In genomic region chr6:54238407-54238806, GRCh38 we compare ENCODE assay signal across 14 cellular contexts.
DNase-seq lines count a peak whose midpoint lies in the region; TF ChIP-seq lines count a peak whose summit lies in the region.
"Had no signal": no experiment of that assay in that cellular context is flagged by ENCODE, and none has a peak within 500 bp of the region (broad histone marks: within the 10 kb centered on the region; RNA-seq: fewer than 3 reads in every experiment).

No MANE protein-coding gene starts in this region.

- H3K36me3 ChIP-seq in SK-N-MC (ENCODE audit: insufficient read depth, low read length), result no peaks in the 10 kb centered on the region

- H3K4me3 ChIP-seq in SK-N-MC (peak overlapping the region; percentile 50), foreskin fibroblast (ENCODE audit: low read depth in 1 of 2, low read length in 2 of 2) (no peak overlapping the region), coronary artery (no peak overlapping the region)

- intact Hi-C loops in Calu3 (cut with micrococcal nuclease; ENCODE audit: unreplicated experiment), result no loop called here

- no TSS peak for BruUV-seq in Calu3 (replicated peaks; lab: Mats Ljungman, UMichigan)

- peaks cover 24% of the 10 kb centered on the region for H3K4me1 Mint-ChIP-seq in Calu3 (ENCODE audit: low read depth, unreplicated experiment)
- peaks cover 18% of the 10 kb centered on the region for H3K4me1 Mint-ChIP-seq in osteocyte (ENCODE audit: unreplicated experiment)
- H3K4me1 Mint-ChIP-seq: CD8-positive, alpha-beta memory T cell; IgD-negative memory B cell; natural killer cell had no signal

- H3K27ac Mint-ChIP-seq in Calu3 (ENCODE audit: unreplicated experiment), result peak overlapping the region; percentile 4
- H3K27ac Mint-ChIP-seq in osteocyte (ENCODE audit: unreplicated experiment), result peak overlapping the region; percentile 77
- H3K27ac Mint-ChIP-seq: activated naive CD4-positive, alpha-beta T cell treated with anti-CD3 and anti-CD28 coated beads for 36 hours; CD8-positive, alpha-beta memory T cell; IgD-negative memory B cell; natural killer cell had no signal

- no peak for DNase-seq in Calu3
- DNase-seq in SK-N-MC (ENCODE audit: low read depth, low spot score), result peak; percentile 81
- DNase-seq in foreskin fibroblast, result peak; percentile 82 to 91
- no peak for DNase-seq in osteocyte (ENCODE audit: extremely low spot score, unreplicated experiment)
- DNase-seq in coronary artery (ENCODE audit: low spot score), result no peak
- DNase-seq in GM19240 (ENCODE audit: insufficient read length, low spot score), result no peak
- DNase-seq in T-helper 1 cell, result no peak
- DNase-seq in NCI-H510A (lab: John Stamatoyannopoulos, UW), result no peak
- DNase-seq: activated CD4-positive, alpha-beta T cell treated with anti-CD3 and anti-CD28 coated beads, Interleukin-2, amount 50 U/mL, for 48 hours; activated naive CD4-positive, alpha-beta T cell treated with anti-CD3 and anti-CD28 coated beads for 36 hours; CD8-positive, alpha-beta memory T cell; natural killer cell; NCI-H1930 had no signal

- H3K9me3 Mint-ChIP-seq in Calu3 (ENCODE audit: low read depth, unreplicated experiment), result no peaks in the 10 kb centered on the region
- no peaks in the 10 kb centered on the region for H3K9me3 Mint-ChIP-seq in osteocyte (ENCODE audit: unreplicated experiment)
- H3K9me3 Mint-ChIP-seq: IgD-negative memory B cell had no signal

- H3K27ac ChIP-seq in SK-N-MC (peak overlapping the region; percentile 93), coronary artery (no peak overlapping the region)

- no peak overlapping the region for H3K9ac ChIP-seq in SK-N-MC (ENCODE audit: insufficient read length)

- CTCF ChIA-PET in Calu3 (lab: Charles Lee), result no interaction called here

- H3K4me3 Mint-ChIP-seq in Calu3 (ENCODE audit: low read depth, unreplicated experiment) (no peak overlapping the region), osteocyte (ENCODE audit: unreplicated experiment) (no peak overlapping the region)
- H3K4me3 Mint-ChIP-seq: activated naive CD4-positive, alpha-beta T cell treated with anti-CD3 and anti-CD28 coated beads for 36 hours; CD8-positive, alpha-beta memory T cell; IgD-negative memory B cell; natural killer cell had no signal

- no peaks in the 10 kb centered on the region for H3K9me3 ChIP-seq in SK-N-MC (ENCODE audit: low read depth, low read length)

- no peaks in the 10 kb centered on the region for H3K27me3 Mint-ChIP-seq in Calu3 (ENCODE audit: unreplicated experiment)
- no peaks in the 10 kb centered on the region for H3K27me3 Mint-ChIP-seq in osteocyte (ENCODE audit: unreplicated experiment)
- H3K27me3 Mint-ChIP-seq: IgD-negative memory B cell had no signal

- TF ChIP-seq CTCF in Calu3 (IDR thresholded peaks at IDR 0.05; ENCODE audit: unreplicated experiment), result no peak
- no peak for TF ChIP-seq CTCF in foreskin fibroblast (IDR thresholded peaks at IDR 0.05; ENCODE audit: low read depth, low read length)
- TF ChIP-seq CTCF in osteocyte (IDR thresholded peaks at IDR 0.05), result no peak
- TF ChIP-seq CTCF in coronary artery (IDR thresholded peaks at IDR 0.05), result no peak

- no peaks in the 10 kb centered on the region for H3K36me3 Mint-ChIP-seq in Calu3 (ENCODE audit: insufficient read depth, unreplicated experiment)
- H3K36me3 Mint-ChIP-seq in osteocyte (ENCODE audit: unreplicated experiment), result no peaks in the 10 kb centered on the region
- H3K36me3 Mint-ChIP-seq: CD8-positive, alpha-beta memory T cell; IgD-negative memory B cell; natural killer cell had no signal

Comparison
In these comparisons a context has a peak if more than half of its experiments do, and no peak if none do; other contexts are left out.
1. DNase-seq: peak in SK-N-MC (single experiment) and foreskin fibroblast (2 of 2); none in Calu3 (single experiment), osteocyte (single experiment), coronary artery (single experiment), GM19240 (single experiment), T-helper 1 cell (0 of 5) and NCI-H510A (single experiment).